14 cellular contexts compared by ENCODE assay signal in the genomic region with DNA sequence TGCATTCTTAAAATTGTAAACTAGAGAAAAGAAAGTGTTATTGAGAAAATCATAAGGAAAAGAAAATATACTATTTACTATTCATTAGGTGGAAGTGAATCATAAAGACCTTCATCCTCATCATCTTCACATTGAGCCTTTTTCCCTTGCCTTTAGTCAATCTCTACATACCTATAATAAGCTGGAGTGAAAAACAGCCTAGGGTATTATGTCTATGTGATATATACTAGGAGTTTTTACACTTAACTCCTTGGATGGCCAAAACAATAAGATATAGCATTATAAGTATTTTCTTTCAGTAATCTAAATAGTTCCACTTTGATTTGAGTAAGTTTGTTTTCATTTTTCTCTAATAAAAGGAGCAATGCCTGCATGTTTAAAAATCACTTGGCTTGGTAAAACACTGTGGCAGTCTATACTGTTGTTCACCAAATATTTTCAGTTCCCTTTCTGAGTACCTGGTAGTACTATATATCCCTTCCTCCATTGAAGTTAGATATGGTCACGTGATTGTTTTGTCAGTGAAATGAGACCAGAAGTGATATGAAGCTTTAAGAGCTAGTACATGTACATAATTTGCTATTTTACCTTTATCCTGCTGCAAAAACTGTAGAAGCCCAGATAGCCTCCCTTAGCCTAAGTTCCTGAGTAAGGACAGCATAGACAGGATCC.
DNase-seq lines count a peak whose midpoint lies in the region; ATAC-seq, FAIRE-seq and TF ChIP-seq lines count a peak whose summit lies in the region.
"Had no signal": no experiment of that assay in that cellular context is flagged by ENCODE, and none has a peak within 500 bp of the region (broad histone marks: within the 10 kb centered on the region; RNA-seq: fewer than 3 reads in every experiment).

No MANE protein-coding gene starts in this region.

- ATAC-seq in HG02678 (IDR thresholded peaks at IDR 0.05; ENCODE audit: unreplicated experiment) (peak; percentile 93), HG03571 (IDR thresholded peaks at IDR 0.05; ENCODE audit: unreplicated experiment) (peak; percentile 91)
- ATAC-seq: left colon had no signal

- no peak for TF ChIP-seq POLR2A in breast epithelium (IDR thresholded peaks at IDR 0.05)

- CTCF ChIA-PET in MCF 10A (lab: Yijun Ruan, JAX), result interaction anchor here (0.6 to 3.4 kb wide), 5 partner anchors 12 to 334 kb away, joined by 3 to 16 read pairs (median 4); no protein-coding TSS in a partner anchor

- H3K27ac Mint-ChIP-seq in MCF 10A (ENCODE audit: low read depth, unreplicated experiment), result peak overlapping the region; percentile 17

- POLR2A ChIA-PET in MCF 10A (lab: Yijun Ruan, JAX), result interaction anchor here (0.6 to 1.4 kb wide), 9 partner anchors 7 to 123 kb away, joined by 3 to 5 read pairs (median 3); no protein-coding TSS in a partner anchor

- H3K36me3 Mint-ChIP-seq in MCF 10A (ENCODE audit: insufficient read depth, unreplicated experiment), result no peaks in the 10 kb centered on the region

- WGBS in small intestine, 3 donors, result 80 to 93% (median 87%) methylated on average over 1 of the region's 1 CpG

- no peaks in the 10 kb centered on the region for H3K4me1 ChIP-seq in breast epithelium
- no peaks in the 10 kb centered on the region for H3K4me1 ChIP-seq in small intestine (ENCODE audit: control insufficient read depth in 2 of 2, insufficient read depth in 1 of 2, low read depth in 1 of 2, low read length in 1 of 2)
- H3K4me1 ChIP-seq: testis had no signal

- no peak overlapping the region for H3K27ac ChIP-seq in breast epithelium
- no peak overlapping the region for H3K27ac ChIP-seq in small intestine (ENCODE audit: low read depth in 1 of 2, low read length in 1 of 2)
- H3K27ac ChIP-seq: testis had no signal

- DNase-seq in MCF 10A (ENCODE audit: unreplicated experiment) (no peak), breast epithelium (ENCODE audit: low spot score in 2 of 2) (no peak), superior temporal gyrus (ENCODE audit: extremely low spot score) (no peak), NCI-H1436 (lab: John Stamatoyannopoulos, UW) (no peak), small intestine (no peak), dedifferentiated amniotic fluid mesenchymal stem cell (ENCODE audit: extremely low spot score) (no peak)
- DNase-seq: 8988T; caudate nucleus; left colon; NK-92 treated with Interleukin-12 subunit alpha and Interleukin-12 subunit beta, amount 100 ng/mL, for 24 hours; stimulated activated CD4-positive, alpha-beta T cell treated with anti-CD3 and anti-CD28 coated beads, Interleukin-4, amount 100 ng/mL, for 4 hours; testis had no signal

- H3K36me3 ChIP-seq in breast epithelium, result no peaks in the 10 kb centered on the region
- H3K36me3 ChIP-seq in small intestine (ENCODE audit: control insufficient read depth in 2 of 2, insufficient read depth in 2 of 2, low read length in 2 of 2), result no peaks in the 10 kb centered on the region

- peaks cover 9% of the 10 kb centered on the region for H3K4me1 Mint-ChIP-seq in MCF 10A (ENCODE audit: insufficient read depth, unreplicated experiment)

- no peak overlapping the region for H3K4me3 Mint-ChIP-seq in MCF 10A (ENCODE audit: unreplicated experiment)

- H3K9me3 ChIP-seq in breast epithelium (peaks cover 0 to 12% of the 10 kb centered on the region in 2 donors), small intestine (ENCODE audit: control insufficient read depth, low read depth) (no peaks in the 10 kb centered on the region)
- H3K9me3 ChIP-seq: testis had no signal

- intact Hi-C loops in MCF 10A (cut with micrococcal nuclease), result no loop called here
- intact Hi-C loops in breast epithelium (cut with DNase I; ENCODE audit: low total_unique reads), result no loop called here

- H3K9me3 Mint-ChIP-seq in MCF 10A (ENCODE audit: unreplicated experiment), result peaks cover 10% of the 10 kb centered on the region

- no peak for FAIRE-seq in small intestine (lab: Jason Lieb, UNC)

- H3K27me3 ChIP-seq in breast epithelium, result no peaks in the 10 kb centered on the region
- no peaks in the 10 kb centered on the region for H3K27me3 ChIP-seq in small intestine (ENCODE audit: control insufficient read depth in 2 of 2, insufficient read depth in 2 of 2, low read length in 2 of 2)
- H3K27me3 ChIP-seq: testis had no signal

- TF ChIP-seq CTCF in MCF 10A (IDR thresholded peaks at IDR 0.05; ENCODE audit: unreplicated experiment) (no peak), breast epithelium (IDR thresholded peaks at IDR 0.05) (no peak)

- no peaks in the 10 kb centered on the region for H3K27me3 Mint-ChIP-seq in MCF 10A (ENCODE audit: insufficient read depth, unreplicated experiment)

- BruUV-seq in MCF 10A (replicated peaks; lab: Mats Ljungman, UMichigan), result no TSS peak

- H3K4me3 ChIP-seq in breast epithelium (no peak overlapping the region), small intestine (ENCODE audit: low read depth in 1 of 2, low read length in 2 of 2) (no peak overlapping the region)
- H3K4me3 ChIP-seq: testis had no signal
